20 cellular contexts compared by ENCODE assay signal in the genomic region with DNA sequence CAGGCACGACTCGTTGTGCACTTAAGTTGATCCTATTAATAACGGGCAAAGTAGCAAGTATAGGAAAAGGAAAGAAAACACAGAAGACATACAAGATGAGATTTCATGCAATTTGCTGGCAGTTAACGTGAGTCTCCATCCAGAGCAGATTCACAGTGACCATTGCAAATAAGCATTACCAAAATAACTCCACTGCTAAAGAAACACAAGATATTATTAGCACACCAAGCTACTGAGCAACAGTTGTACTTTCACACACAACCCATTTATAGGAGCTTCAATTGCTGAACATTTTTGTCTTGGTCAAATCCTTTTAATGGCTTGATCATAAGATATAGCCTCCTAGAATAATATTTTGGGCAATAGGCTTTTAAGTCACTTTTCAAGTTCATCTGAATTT.
"Had no signal": no experiment of that assay in that cellular context is flagged by ENCODE, and none has a peak within 500 bp of the region (broad histone marks: within the 10 kb centered on the region; RNA-seq: fewer than 3 reads in every experiment).

No MANE protein-coding gene starts in this region.

- H3K9me3 Mint-ChIP-seq: activated CD4-positive, alpha-beta T cell treated with anti-CD3 and anti-CD28 coated beads, Interleukin-2, amount 10 ng/mL, durations not matched to agents 7 days and 5 days; activated naive CD4-positive, alpha-beta T cell treated with anti-CD3 and anti-CD28 coated beads, Interleukin-2, amount 10 ng/mL, durations not matched to agents 7 days and 5 days; activated T-cell treated with anti-CD3 and anti-CD28 coated beads, Interleukin-2, amount 50 U/mL, for 4 hours; dendritic cell treated with granulocyte-macrophage colony-stimulating factor and Interleukin-4, amounts not matched to agents 40 ng/mL and 50 ng/mL, for 4 days; nephron; stimulated activated naive CD8-positive, alpha-beta T cell treated with anti-CD3 and anti-CD28 coated beads, Interleukin-15, amount 100 ng/mL, for 72 hours had no signal

- H3K4me1 Mint-ChIP-seq: activated CD4-positive, alpha-beta T cell treated with anti-CD3 and anti-CD28 coated beads, Interleukin-2, amount 10 ng/mL, durations not matched to agents 7 days and 5 days; activated naive CD4-positive, alpha-beta T cell treated with anti-CD3 and anti-CD28 coated beads, Interleukin-2, amount 10 ng/mL, durations not matched to agents 7 days and 5 days; stimulated activated naive CD8-positive, alpha-beta T cell treated with anti-CD3 and anti-CD28 coated beads, Interleukin-15, amount 100 ng/mL, for 72 hours had no signal

- H3K27ac ChIP-seq: gastroesophageal sphincter, lower lobe of right lung, vagina had no signal

- ATAC-seq: activated CD4-positive, CD25-positive, alpha-beta regulatory T cell treated with anti-CD3 and anti-CD28 coated beads, Interleukin-2, amount 50 U/mL, for 24 hours; activated CD8-positive, alpha-beta T cell treated with anti-CD3 and anti-CD28 coated beads, Interleukin-2, amount 10 ng/mL, durations not matched to agents 7 days and 5 days; activated T-cell treated with anti-CD3 and anti-CD28 coated beads, Interleukin-2, amount 50 U/mL, for 4 hours; esophagus mucosa; gastroesophageal sphincter; lower lobe of right lung; stimulated activated naive CD8-positive, alpha-beta T cell treated with anti-CD3 and anti-CD28 coated beads, Interleukin-15, amount 100 ng/mL, for 72 hours had no signal

- H3K27me3 Mint-ChIP-seq: activated CD4-positive, alpha-beta T cell treated with anti-CD3 and anti-CD28 coated beads, Interleukin-2, amount 10 ng/mL, durations not matched to agents 7 days and 5 days; activated naive CD4-positive, alpha-beta T cell treated with anti-CD3 and anti-CD28 coated beads, Interleukin-2, amount 10 ng/mL, durations not matched to agents 7 days and 5 days; dendritic cell treated with granulocyte-macrophage colony-stimulating factor and Interleukin-4, amounts not matched to agents 40 ng/mL and 50 ng/mL, for 4 days; stimulated activated naive CD8-positive, alpha-beta T cell treated with anti-CD3 and anti-CD28 coated beads, Interleukin-15, amount 100 ng/mL, for 72 hours had no signal

- H3K36me3 ChIP-seq: lower lobe of right lung, vagina had no signal

- DNase-seq: activated CD4-positive, alpha-beta T cell treated with anti-CD3 and anti-CD28 coated beads, Interleukin-2, amount 10 ng/mL, durations not matched to agents 7 days and 5 days; activated CD8-positive, alpha-beta T cell treated with anti-CD3 and anti-CD28 coated beads, Interleukin-2, amount 10 ng/mL, durations not matched to agents 7 days and 5 days; activated effector memory CD4-positive, alpha-beta T cell treated with Interleukin-2 at 50 U/mL for 16 hours; activated naive CD4-positive, alpha-beta T cell treated with anti-CD3 and anti-CD28 coated beads, Interleukin-2, amount 10 ng/mL, durations not matched to agents 7 days and 5 days; activated T-cell treated with anti-CD3 and anti-CD28 coated beads, Interleukin-2, amount 50 U/mL, for 4 hours; aorta; effector CD8-positive, alpha-beta T cell; lower lobe of right lung; nucleus accumbens; retina; small intestine; stimulated activated CD4-positive, alpha-beta T cell treated with anti-CD3 and anti-CD28 coated beads, Interleukin-4, amount 100 ng/mL, for 1 hour; stimulated activated naive CD8-positive, alpha-beta T cell treated with anti-CD3 and anti-CD28 coated beads, Interleukin-15, amount 100 ng/mL, for 72 hours; trophoblast cell had no signal

- H3K4me3 ChIP-seq: gastroesophageal sphincter, lower lobe of right lung, vagina had no signal

- H3K27me3 ChIP-seq: gastroesophageal sphincter, vagina had no signal

- H3K4me3 Mint-ChIP-seq: activated CD4-positive, alpha-beta T cell treated with anti-CD3 and anti-CD28 coated beads, Interleukin-2, amount 10 ng/mL, durations not matched to agents 7 days and 5 days; activated CD8-positive, alpha-beta T cell treated with anti-CD3 and anti-CD28 coated beads, Interleukin-2, amount 10 ng/mL, durations not matched to agents 7 days and 5 days; activated naive CD4-positive, alpha-beta T cell treated with anti-CD3 and anti-CD28 coated beads, Interleukin-2, amount 10 ng/mL, durations not matched to agents 7 days and 5 days; activated T-cell treated with anti-CD3 and anti-CD28 coated beads, Interleukin-2, amount 50 U/mL, for 4 hours; dendritic cell treated with granulocyte-macrophage colony-stimulating factor and Interleukin-4, amounts not matched to agents 40 ng/mL and 50 ng/mL, for 4 days; nephron; stimulated activated naive CD8-positive, alpha-beta T cell treated with anti-CD3 and anti-CD28 coated beads, Interleukin-15, amount 100 ng/mL, for 72 hours had no signal

- H3K4me1 ChIP-seq: gastroesophageal sphincter, lower lobe of right lung, vagina had no signal

- H3K27ac Mint-ChIP-seq: activated CD4-positive, alpha-beta T cell treated with anti-CD3 and anti-CD28 coated beads, Interleukin-2, amount 10 ng/mL, durations not matched to agents 7 days and 5 days; activated CD8-positive, alpha-beta T cell treated with anti-CD3 and anti-CD28 coated beads, Interleukin-2, amount 10 ng/mL, durations not matched to agents 7 days and 5 days; activated naive CD4-positive, alpha-beta T cell treated with anti-CD3 and anti-CD28 coated beads, Interleukin-2, amount 10 ng/mL, durations not matched to agents 7 days and 5 days; dendritic cell treated with granulocyte-macrophage colony-stimulating factor and Interleukin-4, amounts not matched to agents 40 ng/mL and 50 ng/mL, for 4 days; nephron; stimulated activated naive CD8-positive, alpha-beta T cell treated with anti-CD3 and anti-CD28 coated beads, Interleukin-15, amount 100 ng/mL, for 72 hours had no signal

- H3K36me3 Mint-ChIP-seq: activated naive CD4-positive, alpha-beta T cell treated with anti-CD3 and anti-CD28 coated beads, Interleukin-2, amount 10 ng/mL, durations not matched to agents 7 days and 5 days had no signal

- H3K9me3 ChIP-seq: gastroesophageal sphincter, lower lobe of right lung, vagina had no signal
